ENCODE assay signal across 1 cellular context in genomic region chr9:89471796-89472195, GRCh38. TPM values are rescaled to one million over a fixed set of nuclear protein-coding genes. Genes with fewer than 3 reads are reported as not detected.
"Had no signal": no experiment of that assay in that cellular context is flagged by ENCODE, and none has a peak within 500 bp of the region (broad histone marks: within the 10 kb centered on the region; RNA-seq: fewer than 3 reads in every experiment).

No MANE protein-coding gene starts in this region.

RNA-seq across cellular contexts. Expression of gene SEMA4D, which starts 26.1 kb away (rescaled TPM):
- total RNA-seq: SJCRH30 had no signal
